In the genomic region with DNA sequence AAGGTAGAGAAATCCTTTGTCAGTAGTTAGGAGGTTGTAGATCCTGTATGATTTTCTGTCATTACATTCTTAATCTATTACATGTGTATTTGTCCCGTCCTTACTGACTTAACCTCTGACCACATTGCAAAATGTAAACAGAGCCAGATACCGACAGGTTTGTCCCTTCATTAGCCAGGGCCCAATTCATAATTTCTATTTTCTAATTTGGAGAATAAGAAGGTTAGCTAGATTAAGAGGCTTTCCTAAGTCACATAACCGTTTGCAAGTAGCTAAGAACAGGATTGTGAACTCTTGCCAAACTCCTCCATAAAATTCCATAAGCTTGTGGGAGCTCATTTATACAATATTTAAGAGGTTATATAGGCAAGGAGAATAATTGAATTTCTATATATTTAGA, we compare ENCODE assay signal across 16 cellular contexts.
DNase-seq lines count a peak whose midpoint lies in the region; ATAC-seq, FAIRE-seq and TF ChIP-seq lines count a peak whose summit lies in the region.
"Had no signal": no experiment of that assay in that cellular context is flagged by ENCODE, and none has a peak within 500 bp of the region (broad histone marks: within the 10 kb centered on the region; RNA-seq: fewer than 3 reads in every experiment).

No MANE protein-coding gene starts in this region.

- H3K27me3 ChIP-seq in gastroesophageal sphincter (no peaks in the 10 kb centered on the region), muscle layer of duodenum (ENCODE audit: low read depth, low read length) (no peaks in the 10 kb centered on the region), uterus (no peaks in the 10 kb centered on the region)
- H3K27me3 ChIP-seq: neutrophil, testis had no signal

- H3K27ac ChIP-seq in gastroesophageal sphincter, result peak overlapping the region; percentile 18 to 66 (median 62)
- peak overlapping the region; percentile 47 for H3K27ac ChIP-seq in muscle layer of duodenum (ENCODE audit: low read length)
- peak overlapping the region; percentile 80 to 86 for H3K27ac ChIP-seq in uterus
- H3K27ac ChIP-seq: neutrophil, testis had no signal

- H3K36me3 ChIP-seq in gastroesophageal sphincter, result no peaks in the 10 kb centered on the region
- no peaks in the 10 kb centered on the region for H3K36me3 ChIP-seq in muscle layer of duodenum (ENCODE audit: control insufficient read depth in 1 of 2, insufficient read depth in 2 of 2, low read length in 2 of 2)
- H3K36me3 ChIP-seq in uterus, result no peaks in the 10 kb centered on the region
- H3K36me3 ChIP-seq: neutrophil had no signal

- intact Hi-C loops in uterus (cut with DNase I; ENCODE audit: low total_unique reads), result no loop called here

- TF ChIP-seq POLR2A in gastroesophageal sphincter (IDR thresholded peaks at IDR 0.05), result no peak
- no peak for TF ChIP-seq POLR2A in uterus (IDR thresholded peaks at IDR 0.05)

- DNase-seq in RCC 7860 (ENCODE audit: low spot score), result peak; percentile 55
- DNase-seq in uterus, result no peak
- no peak for DNase-seq in NCI-H2227 treated with DMSO at 0.1 percent for 48 hours (lab: John Stamatoyannopoulos, UW)
- no peak for DNase-seq in ecto neural progenitor cell (ENCODE audit: low spot score)
- DNase-seq in SKM-1 treated with dmso at 0.1 percent for 144 hours (lab: John Stamatoyannopoulos, UW; ENCODE audit: unreplicated experiment), result no peak
- DNase-seq: activated CD8-positive, alpha-beta memory T cell treated with anti-CD3 and anti-CD28 coated beads for 24 hours; C1 segment of cervical spinal cord; KG1; NCI-H1092; OCI-M1; stimulated activated CD4-positive, alpha-beta T cell treated with anti-CD3 and anti-CD28 coated beads, Interleukin-2, amount 100 ng/mL, for 48 hours; testis had no signal

- H3K4me3 ChIP-seq in gastroesophageal sphincter (no peak overlapping the region), muscle layer of duodenum (ENCODE audit: low read depth in 1 of 2, low read length in 2 of 2) (no peak overlapping the region), uterus (no peak overlapping the region)
- H3K4me3 ChIP-seq: testis had no signal

- TF ChIP-seq EP300 in gastroesophageal sphincter (IDR thresholded peaks at IDR 0.05), result no peak

- H3K4me1 ChIP-seq in gastroesophageal sphincter, result peaks cover 3 to 78% (median 9%) of the 10 kb centered on the region in 3 donors
- peaks cover 23 to 29% of the 10 kb centered on the region in 2 donors for H3K4me1 ChIP-seq in muscle layer of duodenum (ENCODE audit: control insufficient read depth in 1 of 2, insufficient read depth in 2 of 2, low read length in 2 of 2)
- H3K4me1 ChIP-seq in uterus, result peaks cover 6% of the 10 kb centered on the region in 2 donors
- H3K4me1 ChIP-seq: testis had no signal

- TF ChIP-seq CTCF in gastroesophageal sphincter (IDR thresholded peaks at IDR 0.05), result no peak
- no peak for TF ChIP-seq CTCF in uterus (IDR thresholded peaks at IDR 0.05)

- FAIRE-seq in RCC 7860 (lab: Jason Lieb, UNC), result no peak
- FAIRE-seq: frontal cortex had no signal

- no peaks in the 10 kb centered on the region for H3K9me3 ChIP-seq in gastroesophageal sphincter
- no peaks in the 10 kb centered on the region for H3K9me3 ChIP-seq in muscle layer of duodenum (ENCODE audit: control insufficient read depth in 1 of 2, low read length in 2 of 2)
- no peaks in the 10 kb centered on the region for H3K9me3 ChIP-seq in uterus
- H3K9me3 ChIP-seq: neutrophil, testis had no signal

- ATAC-seq in gastroesophageal sphincter, result no peak

- 16 to 42% methylated on average over 3 of the region's 3 CpGs for WGBS in gastroesophageal sphincter (ENCODE audit: low coverage in 1 of 2), 2 donors
